In genomic region chr5:1007221-1007680, GRCh38 we compare ENCODE assay signal across 11 cellular contexts. TPM values are rescaled to one million over a fixed set of nuclear protein-coding genes. Genes with fewer than 3 reads are reported as not detected.
A peak's percentile ranks its signal among the peaks of the same experiment; 100 is the strongest.
DNase-seq lines count a peak whose midpoint lies in the region; ATAC-seq and TF ChIP-seq lines count a peak whose summit lies in the region.
"Had no signal": no experiment of that assay in that cellular context is flagged by ENCODE, and none has a peak within 500 bp of the region (broad histone marks: within the 10 kb centered on the region; RNA-seq: fewer than 3 reads in every experiment).

No MANE protein-coding gene starts in this region.

- peaks cover 37% of the 10 kb centered on the region for H3K27me3 ChIP-seq in adrenal gland
- H3K27me3 ChIP-seq in naive thymus-derived CD4-positive, alpha-beta T cell (ENCODE audit: control insufficient read depth in 2 of 2, insufficient read depth in 2 of 2, low read length in 2 of 2) = peaks cover 0 to 10% of the 10 kb centered on the region in 2 donors

- peaks cover 4 to 19% of the 10 kb centered on the region in 2 donors for H3K4me1 ChIP-seq in adrenal gland (replicated peaks in 1 of 2)
- H3K4me1 ChIP-seq in naive thymus-derived CD4-positive, alpha-beta T cell (ENCODE audit: control insufficient read depth in 2 of 2, insufficient read depth in 2 of 2, low read length in 2 of 2) = peaks cover 6 to 35% of the 10 kb centered on the region in 2 donors
- H3K4me1 ChIP-seq: HAP-1 had no signal

- POLR2A ChIA-PET in naive thymus-derived CD4-positive, alpha-beta T cell (lab: Charles Lee) = interaction anchor here (1.1 kb wide), 1 partner anchor 21 kb away, joined by 3 read pairs; no protein-coding TSS in a partner anchor

- H3K27ac Mint-ChIP-seq in Calu3 (ENCODE audit: unreplicated experiment) = peak overlapping the region; percentile 30
- H3K27ac Mint-ChIP-seq in naive thymus-derived CD4-positive, alpha-beta T cell = peak overlapping the region in 1 of 9 donors; percentile 83

- ATAC-seq in naive thymus-derived CD4-positive, alpha-beta T cell = no peak
- no peak for ATAC-seq in HG02642 (IDR thresholded peaks at IDR 0.05; ENCODE audit: poor library complexity, unreplicated experiment)
- ATAC-seq in GM21786 (IDR thresholded peaks at IDR 0.05; ENCODE audit: unreplicated experiment) = no peak
- ATAC-seq: heart left ventricle, K562 had no signal

- peak; percentile 78 for DNase-seq in 8988T
- DNase-seq in Calu3 = no peak
- peak in 6 of 7 donors; percentile 0 to 37 (median 7) for DNase-seq in adrenal gland
- peak in 1 of 9 donors; percentile 16 for DNase-seq in naive thymus-derived CD4-positive, alpha-beta T cell
- no peak for DNase-seq in middle frontal gyrus (ENCODE audit: extremely low spot score, low spot score)
- DNase-seq in NCI-H446 treated with DMSO at 0.1 percent for 48 hours (lab: John Stamatoyannopoulos, UW) = no peak

- H3K36me3 ChIP-seq in adrenal gland (replicated peaks in 1 of 2) = no peaks in the 10 kb centered on the region
- no peaks in the 10 kb centered on the region for H3K36me3 ChIP-seq in naive thymus-derived CD4-positive, alpha-beta T cell (ENCODE audit: control insufficient read depth in 2 of 3, insufficient read depth in 3 of 3, low read length in 3 of 3)
- H3K36me3 ChIP-seq: HAP-1, heart left ventricle had no signal

- 79 to 89% (median 86%) methylated on average over 8 to 17 of the region's 17 CpGs for WGBS in adrenal gland, 4 donors

- no peak overlapping the region for H3K27ac ChIP-seq in adrenal gland
- no peak overlapping the region for H3K27ac ChIP-seq in naive thymus-derived CD4-positive, alpha-beta T cell (ENCODE audit: low read depth, low read length)
- H3K27ac ChIP-seq: heart left ventricle had no signal

- H3K4me3 Mint-ChIP-seq in Calu3 (ENCODE audit: low read depth, unreplicated experiment) = peak overlapping the region; percentile 38
- peak overlapping the region in 6 of 10 donors; percentile 32 to 82 (median 56) for H3K4me3 Mint-ChIP-seq in naive thymus-derived CD4-positive, alpha-beta T cell

- no peaks in the 10 kb centered on the region for H3K9me3 ChIP-seq in adrenal gland (replicated peaks in 1 of 3)
- no peaks in the 10 kb centered on the region for H3K9me3 ChIP-seq in naive thymus-derived CD4-positive, alpha-beta T cell (ENCODE audit: control insufficient read depth in 2 of 3, low read length in 3 of 3)
- H3K9me3 ChIP-seq: HAP-1, heart left ventricle had no signal

- intact Hi-C loops in Calu3 (cut with micrococcal nuclease; ENCODE audit: unreplicated experiment) (loop anchor here (10.0 kb wide), 1 partner anchor 62 kb away; no protein-coding TSS in a partner anchor), adrenal gland (cut with DNase I) (loop anchor here (10.0 kb wide), 1 partner anchor 138 kb away; no protein-coding TSS in a partner anchor)
- intact Hi-C loops in naive thymus-derived CD4-positive, alpha-beta T cell (cut with micrococcal nuclease) = loop anchor here (5.0 kb wide), 1 partner anchor 45 kb away; no protein-coding TSS in a partner anchor

- CTCF ChIA-PET in Calu3 (lab: Charles Lee) = no interaction called here
- CTCF ChIA-PET in naive thymus-derived CD4-positive, alpha-beta T cell (lab: Charles Lee) = interaction anchor here (1.7 kb wide), 1 partner anchor 133 kb away, joined by 7 read pairs; no protein-coding TSS in a partner anchor

- peaks cover 87% of the 10 kb centered on the region for H3K27me3 Mint-ChIP-seq in Calu3 (ENCODE audit: unreplicated experiment)
- peaks cover 35 to 62% (median 42%) of the 10 kb centered on the region in 5 donors for H3K27me3 Mint-ChIP-seq in naive thymus-derived CD4-positive, alpha-beta T cell

- peaks cover 20% of the 10 kb centered on the region for H3K36me3 Mint-ChIP-seq in Calu3 (ENCODE audit: insufficient read depth, unreplicated experiment)
- H3K36me3 Mint-ChIP-seq in naive thymus-derived CD4-positive, alpha-beta T cell = no peaks in the 10 kb centered on the region

- no peaks in the 10 kb centered on the region for H3K9me3 Mint-ChIP-seq in Calu3 (ENCODE audit: low read depth, unreplicated experiment)
- no peaks in the 10 kb centered on the region for H3K9me3 Mint-ChIP-seq in naive thymus-derived CD4-positive, alpha-beta T cell

- BruUV-seq in Calu3 (replicated peaks; lab: Mats Ljungman, UMichigan) = no TSS peak

- TF ChIP-seq CTCF in Calu3 (IDR thresholded peaks at IDR 0.05; ENCODE audit: unreplicated experiment) (no peak), adrenal gland (IDR thresholded peaks at IDR 0.05) (no peak)

- H3K4me3 ChIP-seq in adrenal gland = no peak overlapping the region
- no peak overlapping the region for H3K4me3 ChIP-seq in naive thymus-derived CD4-positive, alpha-beta T cell (ENCODE audit: low read length)
- H3K4me3 ChIP-seq: HAP-1, heart left ventricle, K562 had no signal

- TF ChIP-seq POLR2A in adrenal gland (IDR thresholded peaks at IDR 0.05) = no peak

- peaks cover 28% of the 10 kb centered on the region for H3K4me1 Mint-ChIP-seq in Calu3 (ENCODE audit: low read depth, unreplicated experiment)
- peaks cover 17 to 47% (median 29%) of the 10 kb centered on the region in 7 donors for H3K4me1 Mint-ChIP-seq in naive thymus-derived CD4-positive, alpha-beta T cell

RNA-seq across cellular contexts. Expression of gene NKD2, which starts 1.4 kb away (rescaled TPM):
- 0.47 and 0.93 TPM in 2 replicates for total RNA-seq in Calu3 (2022)
- total RNA-seq in adrenal gland = 10 to 100 TPM in 4 of 8 donors, 1 to 10 TPM in 4; 5.9 to 25.5 (median 10.8) TPM
- polyA plus RNA-seq in adrenal gland = 10 to 100 TPM in 2 of 3 donors, under 1 TPM in 1; 0.92 to 32.8 (median 18.1) TPM
- 1 to 10 TPM in 1 of 5 experiments, not detected in 4; 4.8 TPM for total RNA-seq in naive thymus-derived CD4-positive, alpha-beta T cell
- not detected for polyA plus RNA-seq in naive thymus-derived CD4-positive, alpha-beta T cell

Comparison
In these comparisons a context has a peak if more than half of its experiments do, and no peak if none do; other contexts are left out.
1. DNase-seq: peak in 8988T (single experiment) and adrenal gland (6 of 7); none in Calu3 (single experiment), middle frontal gyrus (single experiment) and NCI-H446 treated with DMSO at 0.1 percent for 48 hours (single experiment).